Comparison of ENCODE assay signal across 14 cellular contexts in the genomic region with DNA sequence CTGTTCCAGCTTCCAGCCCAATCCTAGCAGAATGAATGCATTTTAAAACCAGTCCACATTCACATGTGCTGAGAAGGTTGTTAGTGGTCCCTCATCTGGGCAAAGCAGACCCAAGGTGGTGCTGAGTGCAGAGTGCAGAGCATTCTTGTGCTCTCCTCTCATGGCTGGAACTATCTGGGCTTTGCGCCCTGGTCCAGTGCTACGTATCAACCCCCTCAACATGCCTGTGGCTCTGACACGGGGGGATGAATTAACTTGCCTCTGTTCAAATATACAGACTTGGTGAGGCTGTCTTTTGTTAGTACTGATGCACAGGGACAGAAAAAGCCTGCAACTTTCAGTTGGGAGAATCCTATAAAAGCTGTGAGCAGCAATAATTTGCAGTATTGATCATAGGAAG. TPM values are rescaled to one million over a fixed set of nuclear protein-coding genes. Genes with fewer than 3 reads are reported as not detected.
A peak's percentile ranks its signal among the peaks of the same experiment; 100 is the strongest.
DNase-seq lines count a peak whose midpoint lies in the region; ATAC-seq and TF ChIP-seq lines count a peak whose summit lies in the region.
"Had no signal": no experiment of that assay in that cellular context is flagged by ENCODE, and none has a peak within 500 bp of the region (broad histone marks: within the 10 kb centered on the region; RNA-seq: fewer than 3 reads in every experiment).

No MANE protein-coding gene starts in this region.

- H3K9me3 ChIP-seq in ascending aorta: no peaks in the 10 kb centered on the region
- H3K9me3 ChIP-seq in transverse colon: no peaks in the 10 kb centered on the region
- no peaks in the 10 kb centered on the region for H3K9me3 ChIP-seq in A673 (ENCODE audit: low read depth, low read length, poor library complexity, severe bottlenecking)

- intact Hi-C loops in ascending aorta (cut with DNase I) (loop anchor here (2.0 to 5.0 kb wide), 2 partner anchors 43 to 51 kb away; a partner anchor contains a TSS), transverse colon (cut with DNase I; ENCODE audit: low total_unique reads) (no loop called here), A673 (cut with micrococcal nuclease; ENCODE audit: unreplicated experiment) (no loop called here)

- H3K4me3 ChIP-seq in ascending aorta (peak overlapping the region in 1 of 2 donors; percentile 55), transverse colon (no peak overlapping the region), A673 (ENCODE audit: low read depth, low read length, poor library complexity, severe bottlenecking) (no peak overlapping the region)

- TF ChIP-seq CTCF in ascending aorta (IDR thresholded peaks at IDR 0.05): no peak
- no peak for TF ChIP-seq CTCF in transverse colon (IDR thresholded peaks at IDR 0.05)
- TF ChIP-seq CTCF in A673 (conservative IDR thresholded peaks at IDR 0.05; ENCODE audit: low read depth, low read length): no peak

- peaks cover 9% of the 10 kb centered on the region for H3K36me3 Mint-ChIP-seq in activated naive CD8-positive, alpha-beta T cell
- peaks cover 27% of the 10 kb centered on the region for H3K36me3 Mint-ChIP-seq in activated naive CD8-positive, alpha-beta T cell treated with anti-CD3 and anti-CD28 coated beads for 36 hours
- peaks cover 4 to 9% (median 5%) of the 10 kb centered on the region in 3 donors for H3K36me3 Mint-ChIP-seq in naive thymus-derived CD8-positive, alpha-beta T cell
- H3K36me3 Mint-ChIP-seq in activated CD8-positive, alpha-beta memory T cell treated with anti-CD3 and anti-CD28 coated beads, Interleukin-2, amount 10 ng/mL, durations not matched to agents 7 days and 5 days: peaks cover 6% of the 10 kb centered on the region
- H3K36me3 Mint-ChIP-seq: memory B cell had no signal

- no peak overlapping the region for H3K27ac Mint-ChIP-seq in activated naive CD8-positive, alpha-beta T cell
- H3K27ac Mint-ChIP-seq in activated naive CD8-positive, alpha-beta T cell treated with anti-CD3 and anti-CD28 coated beads for 36 hours: no peak overlapping the region
- peak overlapping the region in 7 of 10 donors; percentile 23 to 95 (median 53) for H3K27ac Mint-ChIP-seq in naive thymus-derived CD8-positive, alpha-beta T cell
- no peak overlapping the region for H3K27ac Mint-ChIP-seq in activated CD8-positive, alpha-beta memory T cell treated with anti-CD3 and anti-CD28 coated beads, Interleukin-2, amount 10 ng/mL, durations not matched to agents 7 days and 5 days
- H3K27ac Mint-ChIP-seq: memory B cell had no signal

- WGBS in transverse colon (ENCODE audit: low coverage in 1 of 2), 2 donors: 94% methylated on average over 3 of the region's 3 CpGs; no CpG with 5 or more reads in 1 of the 2 donors

- no TSS peak for BruUV-seq in A673 (replicated peaks; lab: Mats Ljungman, UMichigan)

- POLR2A ChIA-PET in naive thymus-derived CD8-positive, alpha-beta T cell (lab: Charles Lee): no interaction called here
- POLR2A ChIA-PET in A673 (lab: Charles Lee; ENCODE audit: low non-redundant PET): no interaction called here

- peaks cover 22 to 66% of the 10 kb centered on the region in 2 donors for H3K4me1 ChIP-seq in ascending aorta
- H3K4me1 ChIP-seq in transverse colon: peaks cover 11 to 39% (median 17%) of the 10 kb centered on the region in 4 donors
- H3K4me1 ChIP-seq in A673 (ENCODE audit: insufficient read depth, low read length, poor library complexity, severe bottlenecking): peaks cover 10% of the 10 kb centered on the region
- H3K4me1 ChIP-seq: foreskin keratinocyte had no signal

- peak overlapping the region; percentile 44 for H3K4me3 Mint-ChIP-seq in activated naive CD8-positive, alpha-beta T cell
- no peak overlapping the region for H3K4me3 Mint-ChIP-seq in activated naive CD8-positive, alpha-beta T cell treated with anti-CD3 and anti-CD28 coated beads for 36 hours
- peak overlapping the region in 2 of 10 donors; percentile 76 to 87 for H3K4me3 Mint-ChIP-seq in naive thymus-derived CD8-positive, alpha-beta T cell
- H3K4me3 Mint-ChIP-seq in activated CD8-positive, alpha-beta memory T cell treated with anti-CD3 and anti-CD28 coated beads, Interleukin-2, amount 10 ng/mL, durations not matched to agents 7 days and 5 days: no peak overlapping the region
- H3K4me3 Mint-ChIP-seq: activated CD4-positive, alpha-beta memory T cell treated with anti-CD3 and anti-CD28 coated beads, Interleukin-2, amount 10 ng/mL, durations not matched to agents 7 days and 5 days; memory B cell had no signal

- CTCF ChIA-PET in activated CD8-positive, alpha-beta memory T cell treated with anti-CD3 and anti-CD28 coated beads, Interleukin-2, amount 10 ng/mL, durations not matched to agents 7 days and 5 days (lab: Charles Lee): interaction anchor here (1.4 to 2.0 kb wide), 3 partner anchors 76 to 164 kb away, joined by 3 to 6 read pairs (median 5); a partner anchor contains a TSS
- CTCF ChIA-PET in A673 (lab: Charles Lee): no interaction called here

- H3K27ac ChIP-seq in ascending aorta (peak overlapping the region; percentile 68 to 69), transverse colon (peak overlapping the region; percentile 41 to 72 (median 61)), A673 (ENCODE audit: low read depth, low read length, poor library complexity, severe bottlenecking) (no peak overlapping the region)
- H3K27ac ChIP-seq: foreskin keratinocyte had no signal

- H3K36me3 ChIP-seq in ascending aorta (peaks cover 12 to 15% of the 10 kb centered on the region in 2 donors), transverse colon (no peaks in the 10 kb centered on the region), A673 (ENCODE audit: insufficient read depth, low read length, poor library complexity, severe bottlenecking) (no peaks in the 10 kb centered on the region)

- H3K27me3 Mint-ChIP-seq in activated naive CD8-positive, alpha-beta T cell: no peaks in the 10 kb centered on the region
- no peaks in the 10 kb centered on the region for H3K27me3 Mint-ChIP-seq in activated naive CD8-positive, alpha-beta T cell treated with anti-CD3 and anti-CD28 coated beads for 36 hours
- no peaks in the 10 kb centered on the region for H3K27me3 Mint-ChIP-seq in naive thymus-derived CD8-positive, alpha-beta T cell
- H3K27me3 Mint-ChIP-seq in activated CD8-positive, alpha-beta memory T cell treated with anti-CD3 and anti-CD28 coated beads, Interleukin-2, amount 10 ng/mL, durations not matched to agents 7 days and 5 days: no peaks in the 10 kb centered on the region
- H3K27me3 Mint-ChIP-seq: activated CD4-positive, alpha-beta memory T cell treated with anti-CD3 and anti-CD28 coated beads, Interleukin-2, amount 10 ng/mL, durations not matched to agents 7 days and 5 days; memory B cell had no signal

- ATAC-seq in naive thymus-derived CD8-positive, alpha-beta T cell: no peak
- ATAC-seq in activated CD8-positive, alpha-beta memory T cell treated with anti-CD3 and anti-CD28 coated beads, Interleukin-2, amount 10 ng/mL, durations not matched to agents 7 days and 5 days: no peak
- no peak for ATAC-seq in HG03342 (IDR thresholded peaks at IDR 0.05; ENCODE audit: unreplicated experiment)
- ATAC-seq: foreskin keratinocyte had no signal

- DNase-seq in activated naive CD8-positive, alpha-beta T cell treated with anti-CD3 and anti-CD28 coated beads for 36 hours: no peak
- DNase-seq in ascending aorta (ENCODE audit: low spot score in 2 of 2) (no peak), transverse colon (no peak), A673 (ENCODE audit: low spot score) (no peak)
- DNase-seq in naive thymus-derived CD8-positive, alpha-beta T cell: no peak
- DNase-seq in activated CD8-positive, alpha-beta memory T cell treated with anti-CD3 and anti-CD28 coated beads, Interleukin-2, amount 10 ng/mL, durations not matched to agents 7 days and 5 days: no peak
- DNase-seq: activated CD4-positive, alpha-beta memory T cell treated with anti-CD3 and anti-CD28 coated beads, Interleukin-2, amount 10 ng/mL, durations not matched to agents 7 days and 5 days; foreskin keratinocyte; NCI-H1694; NCI-H510A treated with DMSO at 0.1 percent for 48 hours; stimulated activated naive CD4-positive, alpha-beta T cell treated with Interleukin-2 at 50 U/mL for 16 hours had no signal

- no peak for TF ChIP-seq EP300 in transverse colon (IDR thresholded peaks at IDR 0.05; ENCODE audit: low read depth)

- H3K4me1 Mint-ChIP-seq in activated naive CD8-positive, alpha-beta T cell (ENCODE audit: low read depth): peaks cover 30% of the 10 kb centered on the region
- peaks cover 34% of the 10 kb centered on the region for H3K4me1 Mint-ChIP-seq in activated naive CD8-positive, alpha-beta T cell treated with anti-CD3 and anti-CD28 coated beads for 36 hours
- peaks cover 19 to 57% (median 44%) of the 10 kb centered on the region in 4 donors for H3K4me1 Mint-ChIP-seq in naive thymus-derived CD8-positive, alpha-beta T cell
- H3K4me1 Mint-ChIP-seq in activated CD8-positive, alpha-beta memory T cell treated with anti-CD3 and anti-CD28 coated beads, Interleukin-2, amount 10 ng/mL, durations not matched to agents 7 days and 5 days: peaks cover 29% of the 10 kb centered on the region

- no peaks in the 10 kb centered on the region for H3K9me3 Mint-ChIP-seq in activated naive CD8-positive, alpha-beta T cell (ENCODE audit: low read depth)
- no peaks in the 10 kb centered on the region for H3K9me3 Mint-ChIP-seq in activated naive CD8-positive, alpha-beta T cell treated with anti-CD3 and anti-CD28 coated beads for 36 hours
- H3K9me3 Mint-ChIP-seq in naive thymus-derived CD8-positive, alpha-beta T cell: no peaks in the 10 kb centered on the region
- no peaks in the 10 kb centered on the region for H3K9me3 Mint-ChIP-seq in activated CD8-positive, alpha-beta memory T cell treated with anti-CD3 and anti-CD28 coated beads, Interleukin-2, amount 10 ng/mL, durations not matched to agents 7 days and 5 days (ENCODE audit: low read depth)
- H3K9me3 Mint-ChIP-seq: activated CD4-positive, alpha-beta memory T cell treated with anti-CD3 and anti-CD28 coated beads, Interleukin-2, amount 10 ng/mL, durations not matched to agents 7 days and 5 days; memory B cell had no signal

- H3K27me3 ChIP-seq in ascending aorta: no peaks in the 10 kb centered on the region
- no peaks in the 10 kb centered on the region for H3K27me3 ChIP-seq in transverse colon
- H3K27me3 ChIP-seq in A673 (replicated peaks; ENCODE audit: insufficient read depth, low read depth, low read length, poor library complexity): no peaks in the 10 kb centered on the region
- H3K27me3 ChIP-seq: foreskin keratinocyte had no signal

- in situ Hi-C loops in transverse colon (cut with MboI; ENCODE audit: low pct_ligation_motif_present in 1 of 4, low pct_unique_long_range_greater_than_20kb in 1 of 4, low sequenced_read_pairs in 3 of 4): no loop called here

- TF ChIP-seq POLR2A in transverse colon (IDR thresholded peaks at IDR 0.05): no peak

RNA-seq across cellular contexts. Expression of a gene that starts 42.5 kb away (rescaled TPM):
- total RNA-seq in activated naive CD8-positive, alpha-beta T cell treated with anti-CD3 and anti-CD28 coated beads for 36 hours: 10 to 100 TPM; 50.0 to 50.7 TPM
- 81.1 TPM for total RNA-seq in ascending aorta
- 10 to 100 TPM; 66.6 to 72.5 TPM for total RNA-seq in naive thymus-derived CD8-positive, alpha-beta T cell
- 10 to 100 TPM; 32.9 to 36.8 (median 36.8) TPM for polyA plus RNA-seq in naive thymus-derived CD8-positive, alpha-beta T cell
- total RNA-seq in transverse colon: 10 to 100 TPM; 22.9 to 48.7 (median 38.2) TPM
- 10 to 100 TPM; 77.3 to 82.3 TPM for total RNA-seq in activated CD8-positive, alpha-beta memory T cell treated with anti-CD3 and anti-CD28 coated beads, Interleukin-2, amount 10 ng/mL, durations not matched to agents 7 days and 5 days
- total RNA-seq in A673 (2021): 71.0 and 77.4 TPM in 2 replicates

Comparison
In these comparisons a context has a peak if more than half of its experiments do, and no peak if none do; other contexts are left out.
1. H3K27ac Mint-ChIP-seq: peak in naive thymus-derived CD8-positive, alpha-beta T cell (7 of 10); none in activated naive CD8-positive, alpha-beta T cell (single experiment), activated naive CD8-positive, alpha-beta T cell treated with anti-CD3 and anti-CD28 coated beads for 36 hours (single experiment) and activated CD8-positive, alpha-beta memory T cell treated with anti-CD3 and anti-CD28 coated beads, Interleukin-2, amount 10 ng/mL, durations not matched to agents 7 days and 5 days (single experiment).